In the genomic region with DNA sequence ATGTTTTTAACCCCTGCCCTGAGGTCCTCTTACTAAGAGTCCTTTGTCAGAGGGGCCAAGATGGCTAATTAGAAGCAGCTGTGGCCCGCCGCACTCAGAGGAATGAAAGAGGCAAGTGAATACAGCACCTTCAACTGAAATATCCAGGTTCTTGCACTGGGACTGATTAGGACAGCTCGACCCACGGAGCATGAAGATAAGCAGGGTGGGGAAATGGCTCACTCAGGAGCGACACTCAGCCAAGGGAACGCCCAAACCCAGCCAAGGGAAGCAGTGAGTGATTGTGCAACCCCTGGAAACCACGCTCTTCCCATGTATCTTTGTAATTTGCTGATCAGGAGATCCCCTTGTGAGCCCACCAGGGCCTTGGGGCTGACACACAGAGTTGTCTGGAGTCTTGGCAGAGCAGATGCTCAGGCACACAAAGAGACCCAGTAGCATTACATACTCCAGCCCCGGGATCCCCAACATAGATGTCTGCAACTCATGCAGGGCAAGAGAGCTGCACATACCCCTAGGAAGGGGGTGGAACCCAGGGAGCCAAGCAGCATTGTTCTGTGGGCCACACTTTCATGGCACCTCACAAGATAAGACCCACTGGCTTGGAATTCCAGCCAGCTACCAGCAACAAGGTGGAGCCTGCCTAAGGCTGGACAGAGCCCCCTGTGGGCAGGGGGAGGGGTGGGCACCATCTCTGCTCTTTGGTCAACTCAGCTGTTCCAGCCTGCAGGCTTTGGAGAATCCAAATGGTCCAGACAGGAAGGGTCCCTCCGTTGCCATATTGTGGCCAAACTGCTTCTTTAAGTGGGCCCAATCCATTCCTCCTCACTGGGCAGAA, we compare ENCODE assay signal across 1 cellular context.
A peak's percentile ranks its signal among the peaks of the same experiment; 100 is the strongest.
TF ChIP-seq lines count a peak whose summit lies in the region.

No MANE protein-coding gene starts in this region.

TF ChIP-seq in K562, 482 proteins besides CTCF, POLR2A, EP300 and RAD21 (continued from another document and continues in another):
- TF ChIP-seq, protein P1, sequence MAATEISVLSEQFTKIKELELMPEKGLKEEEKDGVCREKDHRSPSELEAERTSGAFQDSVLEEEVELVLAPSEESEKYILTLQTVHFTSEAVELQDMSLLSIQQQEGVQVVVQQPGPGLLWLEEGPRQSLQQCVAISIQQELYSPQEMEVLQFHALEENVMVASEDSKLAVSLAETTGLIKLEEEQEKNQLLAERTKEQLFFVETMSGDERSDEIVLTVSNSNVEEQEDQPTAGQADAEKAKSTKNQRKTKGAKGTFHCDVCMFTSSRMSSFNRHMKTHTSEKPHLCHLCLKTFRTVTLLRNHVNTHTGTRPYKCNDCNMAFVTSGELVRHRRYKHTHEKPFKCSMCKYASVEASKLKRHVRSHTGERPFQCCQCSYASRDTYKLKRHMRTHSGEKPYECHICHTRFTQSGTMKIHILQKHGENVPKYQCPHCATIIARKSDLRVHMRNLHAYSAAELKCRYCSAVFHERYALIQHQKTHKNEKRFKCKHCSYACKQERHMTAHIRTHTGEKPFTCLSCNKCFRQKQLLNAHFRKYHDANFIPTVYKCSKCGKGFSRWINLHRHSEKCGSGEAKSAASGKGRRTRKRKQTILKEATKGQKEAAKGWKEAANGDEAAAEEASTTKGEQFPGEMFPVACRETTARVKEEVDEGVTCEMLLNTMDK (IDR thresholded peaks at IDR 0.05; ENCODE audit: borderline replicate concordance, insufficient read depth, low read depth, low read length, poor library complexity, severe bottlenecking): peak; percentile 8
- TF ChIP-seq ZNF830 (CRISPR knock-in tag; IDR thresholded peaks at IDR 0.05) (no peak), SMARCE1 (IDR thresholded peaks at IDR 0.05) (peak; percentile 50; the same call in 1 of the 2 replicates), ZNF589 (CRISPR knock-in tag; IDR thresholded peaks at IDR 0.05; ENCODE audit: low read depth) (0 out of 2 replicates have a peak, but pooled peaks have one; percentile 34), SAFB (IDR thresholded peaks at IDR 0.05; ENCODE audit: borderline replicate concordance, low read depth, low read length) (no peak), TEAD4 (IDR thresholded peaks at IDR 0.05; ENCODE audit: low read length) (peak; percentile 89), TEAD4 (CRISPR knock-in tag; IDR thresholded peaks at IDR 0.05; ENCODE audit: borderline replicate concordance) (no peak), GTF2E2 (tag; IDR thresholded peaks at IDR 0.05) (no peak), JUND (IDR thresholded peaks at IDR 0.05; ENCODE audit: borderline replicate concordance, low read depth, low read length) (peak; percentile 60; the same call in 1 of the 2 replicates), JUND (tag; IDR thresholded peaks at IDR 0.05; ENCODE audit: borderline replicate concordance, low read depth, low read length) (peak; percentile 24; the same call in 1 of the 3 replicates), CBFA2T2 (conservative IDR thresholded peaks at IDR 0.05) (peak; percentile 90), SMAD4 (CRISPR knock-in tag; conservative IDR thresholded peaks at IDR 0.05) (peak; percentile 42), MTA2 (IDR thresholded peaks at IDR 0.05; ENCODE audit: low read depth) (peak; percentile 64), DACH1 (IDR thresholded peaks at IDR 0.05; ENCODE audit: partially characterized antibody) (peak; percentile 26), HIVEP1 (CRISPR knock-in tag; IDR thresholded peaks at IDR 0.05) (no peak), ATF1 (CRISPR knock-in tag; IDR thresholded peaks at IDR 0.05) (no peak), ATF1 (tag; IDR thresholded peaks at IDR 0.05) (0 out of 2 replicates have a peak, but pooled peaks have one; percentile 21), IRF2 (CRISPR knock-in tag; IDR thresholded peaks at IDR 0.05) (no peak), EGR1 (conservative IDR thresholded peaks at IDR 0.05) (0 out of 2 replicates have a peak, but pooled peaks have one; percentile 3), MXI1 (IDR thresholded peaks at IDR 0.05; ENCODE audit: low read depth, low read length) (no peak), MTA1 (IDR thresholded peaks at IDR 0.05; ENCODE audit: borderline replicate concordance) (peak; percentile 61; the same call in 1 of the 2 replicates), ZNF583 (CRISPR knock-in tag; IDR thresholded peaks at IDR 0.05) (no peak), CXXC5 (CRISPR knock-in tag; IDR thresholded peaks at IDR 0.05) (peak; percentile 75), CEBPB (tag; IDR thresholded peaks at IDR 0.05) (peak; percentile 99), HMG20B (CRISPR knock-in tag; IDR thresholded peaks at IDR 0.05) (no peak), MAFF (IDR thresholded peaks at IDR 0.05; ENCODE audit: low read length) (no peak), FOSL1 (tag; conservative IDR thresholded peaks at IDR 0.05) (peak; percentile 37), TBL1XR1 (IDR thresholded peaks at IDR 0.05; ENCODE audit: low read length in 2 of 2) (peak in 1 of 2 experiments; percentile 51; a peak in 1 of 4 replicates), SMARCA4 (IDR thresholded peaks at IDR 0.05) (peak; percentile 84), ZNF445 (CRISPR knock-in tag; IDR thresholded peaks at IDR 0.05; ENCODE audit: low read depth) (no peak), PML (IDR thresholded peaks at IDR 0.05; ENCODE audit: low read length) (0 out of 2 replicates have a peak, but pooled peaks have one; percentile 63), SIN3B (IDR thresholded peaks at IDR 0.05; ENCODE audit: low read depth) (no peak), CC2D1A (IDR thresholded peaks at IDR 0.05) (peak; percentile 71; the same call in 1 of the 2 replicates), TRIM24 (IDR thresholded peaks at IDR 0.05) (peak; percentile 89 to 93), HOXB6 (CRISPR knock-in tag; IDR thresholded peaks at IDR 0.05; ENCODE audit: borderline replicate concordance) (no peak), HDAC3 (IDR thresholded peaks at IDR 0.05; ENCODE audit: borderline replicate concordance, partially characterized antibody) (peak; percentile 29), RCOR1 (IDR thresholded peaks at IDR 0.05; ENCODE audit: borderline replicate concordance in 1 of 2, low read depth in 2 of 2, low read length in 2 of 2) (peak in 1 of 2 experiments; percentile 73; a peak in 2 of 4 replicates)
- TF ChIP-seq, protein P2, sequence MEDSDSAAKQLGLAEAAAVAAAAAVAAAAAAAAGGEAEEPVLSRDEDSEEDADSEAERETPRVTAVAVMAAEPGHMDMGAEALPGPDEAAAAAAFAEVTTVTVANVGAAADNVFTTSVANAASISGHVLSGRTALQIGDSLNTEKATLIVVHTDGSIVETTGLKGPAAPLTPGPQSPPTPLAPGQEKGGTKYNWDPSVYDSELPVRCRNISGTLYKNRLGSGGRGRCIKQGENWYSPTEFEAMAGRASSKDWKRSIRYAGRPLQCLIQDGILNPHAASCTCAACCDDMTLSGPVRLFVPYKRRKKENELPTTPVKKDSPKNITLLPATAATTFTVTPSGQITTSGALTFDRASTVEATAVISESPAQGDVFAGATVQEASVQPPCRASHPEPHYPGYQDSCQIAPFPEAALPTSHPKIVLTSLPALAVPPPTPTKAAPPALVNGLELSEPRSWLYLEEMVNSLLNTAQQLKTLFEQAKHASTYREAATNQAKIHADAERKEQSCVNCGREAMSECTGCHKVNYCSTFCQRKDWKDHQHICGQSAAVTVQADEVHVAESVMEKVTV (CRISPR knock-in tag; IDR thresholded peaks at IDR 0.05): no peak
- TF ChIP-seq, protein P3, sequence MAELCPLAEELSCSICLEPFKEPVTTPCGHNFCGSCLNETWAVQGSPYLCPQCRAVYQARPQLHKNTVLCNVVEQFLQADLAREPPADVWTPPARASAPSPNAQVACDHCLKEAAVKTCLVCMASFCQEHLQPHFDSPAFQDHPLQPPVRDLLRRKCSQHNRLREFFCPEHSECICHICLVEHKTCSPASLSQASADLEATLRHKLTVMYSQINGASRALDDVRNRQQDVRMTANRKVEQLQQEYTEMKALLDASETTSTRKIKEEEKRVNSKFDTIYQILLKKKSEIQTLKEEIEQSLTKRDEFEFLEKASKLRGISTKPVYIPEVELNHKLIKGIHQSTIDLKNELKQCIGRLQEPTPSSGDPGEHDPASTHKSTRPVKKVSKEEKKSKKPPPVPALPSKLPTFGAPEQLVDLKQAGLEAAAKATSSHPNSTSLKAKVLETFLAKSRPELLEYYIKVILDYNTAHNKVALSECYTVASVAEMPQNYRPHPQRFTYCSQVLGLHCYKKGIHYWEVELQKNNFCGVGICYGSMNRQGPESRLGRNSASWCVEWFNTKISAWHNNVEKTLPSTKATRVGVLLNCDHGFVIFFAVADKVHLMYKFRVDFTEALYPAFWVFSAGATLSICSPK (IDR thresholded peaks at IDR 0.05; ENCODE audit: borderline replicate concordance): no peak
- TF ChIP-seq, protein P4, sequence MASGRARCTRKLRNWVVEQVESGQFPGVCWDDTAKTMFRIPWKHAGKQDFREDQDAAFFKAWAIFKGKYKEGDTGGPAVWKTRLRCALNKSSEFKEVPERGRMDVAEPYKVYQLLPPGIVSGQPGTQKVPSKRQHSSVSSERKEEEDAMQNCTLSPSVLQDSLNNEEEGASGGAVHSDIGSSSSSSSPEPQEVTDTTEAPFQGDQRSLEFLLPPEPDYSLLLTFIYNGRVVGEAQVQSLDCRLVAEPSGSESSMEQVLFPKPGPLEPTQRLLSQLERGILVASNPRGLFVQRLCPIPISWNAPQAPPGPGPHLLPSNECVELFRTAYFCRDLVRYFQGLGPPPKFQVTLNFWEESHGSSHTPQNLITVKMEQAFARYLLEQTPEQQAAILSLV (tag; IDR thresholded peaks at IDR 0.05): peak; percentile 80
- TF ChIP-seq, protein P5, sequence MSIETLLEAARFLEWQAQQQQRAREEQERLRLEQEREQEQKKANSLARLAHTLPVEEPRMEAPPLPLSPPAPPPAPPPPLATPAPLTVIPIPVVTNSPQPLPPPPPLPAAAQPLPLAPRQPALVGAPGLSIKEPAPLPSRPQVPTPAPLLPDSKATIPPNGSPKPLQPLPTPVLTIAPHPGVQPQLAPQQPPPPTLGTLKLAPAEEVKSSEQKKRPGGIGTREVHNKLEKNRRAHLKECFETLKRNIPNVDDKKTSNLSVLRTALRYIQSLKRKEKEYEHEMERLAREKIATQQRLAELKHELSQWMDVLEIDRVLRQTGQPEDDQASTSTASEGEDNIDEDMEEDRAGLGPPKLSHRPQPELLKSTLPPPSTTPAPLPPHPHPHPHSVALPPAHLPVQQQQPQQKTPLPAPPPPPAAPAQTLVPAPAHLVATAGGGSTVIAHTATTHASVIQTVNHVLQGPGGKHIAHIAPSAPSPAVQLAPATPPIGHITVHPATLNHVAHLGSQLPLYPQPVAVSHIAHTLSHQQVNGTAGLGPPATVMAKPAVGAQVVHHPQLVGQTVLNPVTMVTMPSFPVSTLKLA (conservative IDR thresholded peaks at IDR 0.05): peak; percentile 15 to 43; a peak in 2 of 4 replicates
- TF ChIP-seq, protein P6, sequence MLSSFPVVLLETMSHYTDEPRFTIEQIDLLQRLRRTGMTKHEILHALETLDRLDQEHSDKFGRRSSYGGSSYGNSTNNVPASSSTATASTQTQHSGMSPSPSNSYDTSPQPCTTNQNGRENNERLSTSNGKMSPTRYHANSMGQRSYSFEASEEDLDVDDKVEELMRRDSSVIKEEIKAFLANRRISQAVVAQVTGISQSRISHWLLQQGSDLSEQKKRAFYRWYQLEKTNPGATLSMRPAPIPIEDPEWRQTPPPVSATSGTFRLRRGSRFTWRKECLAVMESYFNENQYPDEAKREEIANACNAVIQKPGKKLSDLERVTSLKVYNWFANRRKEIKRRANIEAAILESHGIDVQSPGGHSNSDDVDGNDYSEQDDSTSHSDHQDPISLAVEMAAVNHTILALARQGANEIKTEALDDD (IDR thresholded peaks at IDR 0.05): 0 out of 2 replicates have a peak, but pooled peaks have one; percentile 29
- TF ChIP-seq, protein P7, sequence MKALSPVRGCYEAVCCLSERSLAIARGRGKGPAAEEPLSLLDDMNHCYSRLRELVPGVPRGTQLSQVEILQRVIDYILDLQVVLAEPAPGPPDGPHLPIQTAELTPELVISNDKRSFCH (CRISPR knock-in tag; IDR thresholded peaks at IDR 0.05): no peak
- TF ChIP-seq, protein P7 (tag; IDR thresholded peaks at IDR 0.05): no peak
- TF ChIP-seq, protein P8, sequence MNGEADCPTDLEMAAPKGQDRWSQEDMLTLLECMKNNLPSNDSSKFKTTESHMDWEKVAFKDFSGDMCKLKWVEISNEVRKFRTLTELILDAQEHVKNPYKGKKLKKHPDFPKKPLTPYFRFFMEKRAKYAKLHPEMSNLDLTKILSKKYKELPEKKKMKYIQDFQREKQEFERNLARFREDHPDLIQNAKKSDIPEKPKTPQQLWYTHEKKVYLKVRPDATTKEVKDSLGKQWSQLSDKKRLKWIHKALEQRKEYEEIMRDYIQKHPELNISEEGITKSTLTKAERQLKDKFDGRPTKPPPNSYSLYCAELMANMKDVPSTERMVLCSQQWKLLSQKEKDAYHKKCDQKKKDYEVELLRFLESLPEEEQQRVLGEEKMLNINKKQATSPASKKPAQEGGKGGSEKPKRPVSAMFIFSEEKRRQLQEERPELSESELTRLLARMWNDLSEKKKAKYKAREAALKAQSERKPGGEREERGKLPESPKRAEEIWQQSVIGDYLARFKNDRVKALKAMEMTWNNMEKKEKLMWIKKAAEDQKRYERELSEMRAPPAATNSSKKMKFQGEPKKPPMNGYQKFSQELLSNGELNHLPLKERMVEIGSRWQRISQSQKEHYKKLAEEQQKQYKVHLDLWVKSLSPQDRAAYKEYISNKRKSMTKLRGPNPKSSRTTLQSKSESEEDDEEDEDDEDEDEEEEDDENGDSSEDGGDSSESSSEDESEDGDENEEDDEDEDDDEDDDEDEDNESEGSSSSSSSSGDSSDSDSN (IDR thresholded peaks at IDR 0.05; ENCODE audit: borderline replicate concordance in 1 of 2, low read depth in 2 of 2, low read length in 2 of 2): peak in 1 of 2 experiments; percentile 64; a peak in 1 of 4 replicates
- TF ChIP-seq, protein P9, sequence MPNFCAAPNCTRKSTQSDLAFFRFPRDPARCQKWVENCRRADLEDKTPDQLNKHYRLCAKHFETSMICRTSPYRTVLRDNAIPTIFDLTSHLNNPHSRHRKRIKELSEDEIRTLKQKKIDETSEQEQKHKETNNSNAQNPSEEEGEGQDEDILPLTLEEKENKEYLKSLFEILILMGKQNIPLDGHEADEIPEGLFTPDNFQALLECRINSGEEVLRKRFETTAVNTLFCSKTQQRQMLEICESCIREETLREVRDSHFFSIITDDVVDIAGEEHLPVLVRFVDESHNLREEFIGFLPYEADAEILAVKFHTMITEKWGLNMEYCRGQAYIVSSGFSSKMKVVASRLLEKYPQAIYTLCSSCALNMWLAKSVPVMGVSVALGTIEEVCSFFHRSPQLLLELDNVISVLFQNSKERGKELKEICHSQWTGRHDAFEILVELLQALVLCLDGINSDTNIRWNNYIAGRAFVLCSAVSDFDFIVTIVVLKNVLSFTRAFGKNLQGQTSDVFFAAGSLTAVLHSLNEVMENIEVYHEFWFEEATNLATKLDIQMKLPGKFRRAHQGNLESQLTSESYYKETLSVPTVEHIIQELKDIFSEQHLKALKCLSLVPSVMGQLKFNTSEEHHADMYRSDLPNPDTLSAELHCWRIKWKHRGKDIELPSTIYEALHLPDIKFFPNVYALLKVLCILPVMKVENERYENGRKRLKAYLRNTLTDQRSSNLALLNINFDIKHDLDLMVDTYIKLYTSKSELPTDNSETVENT (CRISPR knock-in tag; IDR thresholded peaks at IDR 0.05): no peak
- TF ChIP-seq, protein P10, sequence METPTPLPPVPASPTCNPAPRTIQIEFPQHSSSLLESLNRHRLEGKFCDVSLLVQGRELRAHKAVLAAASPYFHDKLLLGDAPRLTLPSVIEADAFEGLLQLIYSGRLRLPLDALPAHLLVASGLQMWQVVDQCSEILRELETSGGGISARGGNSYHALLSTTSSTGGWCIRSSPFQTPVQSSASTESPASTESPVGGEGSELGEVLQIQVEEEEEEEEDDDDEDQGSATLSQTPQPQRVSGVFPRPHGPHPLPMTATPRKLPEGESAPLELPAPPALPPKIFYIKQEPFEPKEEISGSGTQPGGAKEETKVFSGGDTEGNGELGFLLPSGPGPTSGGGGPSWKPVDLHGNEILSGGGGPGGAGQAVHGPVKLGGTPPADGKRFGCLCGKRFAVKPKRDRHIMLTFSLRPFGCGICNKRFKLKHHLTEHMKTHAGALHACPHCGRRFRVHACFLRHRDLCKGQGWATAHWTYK (CRISPR knock-in tag; IDR thresholded peaks at IDR 0.05): no peak
